8 cellular contexts compared by ENCODE assay signal in genomic region chr2:71530246-71530986, GRCh38.
DNase-seq lines count a peak whose midpoint lies in the region; ATAC-seq, FAIRE-seq and TF ChIP-seq lines count a peak whose summit lies in the region.

No MANE protein-coding gene starts in this region.

- H3K27ac ChIP-seq in astrocyte (ENCODE audit: low read depth, low read length) (no peak overlapping the region), iPS DF 6.9 (ENCODE audit: low read length) (no peak overlapping the region), thyroid gland (no peak overlapping the region), ovary (no peak overlapping the region)

- DNase-seq in DMS 273 (lab: John Stamatoyannopoulos, UW; ENCODE audit: unreplicated experiment) = peak; percentile 84
- DNase-seq in NCI-H345 treated with DMSO at 0.1 percent for 48 hours (lab: John Stamatoyannopoulos, UW; ENCODE audit: unreplicated experiment) = peak; percentile 43
- DNase-seq in astrocyte (ENCODE audit: low read depth) = peak; percentile 20
- peak; percentile 50 for DNase-seq in iPS DF 6.9 (ENCODE audit: low read depth, low spot score)
- no peak for DNase-seq in thyroid gland
- DNase-seq in activated CD8-positive, alpha-beta memory T cell treated with anti-CD3 and anti-CD28 coated beads, Interleukin-2, amount 50 U/mL, for 48 hours = no peak
- DNase-seq in ovary = no peak

- peak overlapping the region; percentile 67 for H3K27ac Mint-ChIP-seq in astrocyte (ENCODE audit: unreplicated experiment)

- H4K20me1 ChIP-seq in astrocyte (ENCODE audit: insufficient read depth, low read length) = no peaks in the 10 kb centered on the region

- intact Hi-C loops in thyroid gland (cut with DNase I) (no loop called here), ovary (cut with DNase I) (no loop called here)

- TF ChIP-seq EP300 in ovary (IDR thresholded peaks at IDR 0.05) = no peak

- H3K9ac ChIP-seq in astrocyte (ENCODE audit: low read length) = no peak overlapping the region

- peaks cover 14% of the 10 kb centered on the region for H3K4me1 Mint-ChIP-seq in astrocyte (ENCODE audit: low read depth, unreplicated experiment)

- H3K36me3 Mint-ChIP-seq in astrocyte (ENCODE audit: low read depth, unreplicated experiment) = peaks cover 52% of the 10 kb centered on the region

- H3K9me3 ChIP-seq in astrocyte (ENCODE audit: insufficient read depth, low read depth, low read length) = no peaks in the 10 kb centered on the region
- no peaks in the 10 kb centered on the region for H3K9me3 ChIP-seq in iPS DF 6.9 (ENCODE audit: control insufficient read depth, insufficient read depth, low read length)
- H3K9me3 ChIP-seq in thyroid gland = no peaks in the 10 kb centered on the region
- H3K9me3 ChIP-seq in ovary = no peaks in the 10 kb centered on the region

- H3K27me3 ChIP-seq in astrocyte (ENCODE audit: insufficient read depth, low read length) = no peaks in the 10 kb centered on the region
- H3K27me3 ChIP-seq in iPS DF 6.9 (ENCODE audit: control insufficient read depth, insufficient read depth, low read length) = no peaks in the 10 kb centered on the region
- no peaks in the 10 kb centered on the region for H3K27me3 ChIP-seq in thyroid gland
- H3K27me3 ChIP-seq in ovary = no peaks in the 10 kb centered on the region

- H3K36me3 ChIP-seq in astrocyte (ENCODE audit: insufficient read depth, low read length) (no peaks in the 10 kb centered on the region), iPS DF 6.9 (ENCODE audit: control insufficient read depth, insufficient read depth, low read length) (no peaks in the 10 kb centered on the region), thyroid gland (no peaks in the 10 kb centered on the region), ovary (no peaks in the 10 kb centered on the region)

- peak; percentile 67 for TF ChIP-seq CTCF in astrocyte (IDR thresholded peaks at IDR 0.05; ENCODE audit: insufficient read depth, low read depth, low read length)
- TF ChIP-seq CTCF in thyroid gland (IDR thresholded peaks at IDR 0.05) = peak; percentile 23 to 69 (median 34)
- TF ChIP-seq CTCF in ovary (IDR thresholded peaks at IDR 0.05) = no peak

- H3K79me2 ChIP-seq in astrocyte (ENCODE audit: insufficient read depth, low read length) = no peaks in the 10 kb centered on the region

- peaks cover 3% of the 10 kb centered on the region for H3K9me3 Mint-ChIP-seq in astrocyte (ENCODE audit: unreplicated experiment)

- peak; percentile 56 for ATAC-seq in GM21515 (IDR thresholded peaks at IDR 0.05; ENCODE audit: unreplicated experiment)

- H3K27me3 Mint-ChIP-seq in astrocyte (ENCODE audit: low read depth, unreplicated experiment) = peaks cover 6% of the 10 kb centered on the region

- H3K4me2 ChIP-seq in astrocyte (ENCODE audit: low read length) = no peak overlapping the region

- TF ChIP-seq POLR2A in thyroid gland (IDR thresholded peaks at IDR 0.05) (no peak), ovary (IDR thresholded peaks at IDR 0.05) (no peak)

- H3K4me3 ChIP-seq in astrocyte (ENCODE audit: insufficient read depth, low read depth, low read length) (no peak overlapping the region), iPS DF 6.9 (ENCODE audit: low read length) (no peak overlapping the region), thyroid gland (replicated peaks in 1 of 3) (no peak overlapping the region), ovary (no peak overlapping the region)

- FAIRE-seq in astrocyte (lab: Jason Lieb, UNC) = no peak

- H3K4me1 ChIP-seq in astrocyte (ENCODE audit: insufficient read depth, low read length) = no peaks in the 10 kb centered on the region
- peaks cover 2% of the 10 kb centered on the region for H3K4me1 ChIP-seq in iPS DF 6.9 (ENCODE audit: control insufficient read depth, insufficient read depth, low read length)
- H3K4me1 ChIP-seq in thyroid gland = no peaks in the 10 kb centered on the region
- H3K4me1 ChIP-seq in ovary (ENCODE audit: insufficient read depth) = no peaks in the 10 kb centered on the region

- H3K4me3 Mint-ChIP-seq in astrocyte (ENCODE audit: unreplicated experiment) = no peak overlapping the region

- no peak overlapping the region for H2AFZ ChIP-seq in astrocyte (ENCODE audit: low read depth, low read length)

- no CpG with 5 or more reads among the region's 13 CpGs for WGBS in iPS DF 6.9 (ENCODE audit: insufficient coverage, insufficient read length)
- 80 to 83% methylated on average over 13 of the region's 13 CpGs for WGBS in thyroid gland, 2 donors
- WGBS in ovary, 3 donors = 76 to 82% (median 79%) methylated on average over 13 of the region's 13 CpGs

Comparison
In these comparisons a context has a peak if more than half of its experiments do, and no peak if none do; other contexts are left out.
1. DNase-seq: peak in DMS 273 (single experiment), NCI-H345 treated with DMSO at 0.1 percent for 48 hours (single experiment), astrocyte (single experiment) and iPS DF 6.9 (single experiment); none in thyroid gland (0 of 2), activated CD8-positive, alpha-beta memory T cell treated with anti-CD3 and anti-CD28 coated beads, Interleukin-2, amount 50 U/mL, for 48 hours (single experiment) and ovary (0 of 5).
2. CTCF ChIP-seq: peak in astrocyte (single experiment) and thyroid gland (6 of 6); none in ovary (0 of 3).